Comparison of ENCODE assay signal across 22 cellular contexts in the genomic region with DNA sequence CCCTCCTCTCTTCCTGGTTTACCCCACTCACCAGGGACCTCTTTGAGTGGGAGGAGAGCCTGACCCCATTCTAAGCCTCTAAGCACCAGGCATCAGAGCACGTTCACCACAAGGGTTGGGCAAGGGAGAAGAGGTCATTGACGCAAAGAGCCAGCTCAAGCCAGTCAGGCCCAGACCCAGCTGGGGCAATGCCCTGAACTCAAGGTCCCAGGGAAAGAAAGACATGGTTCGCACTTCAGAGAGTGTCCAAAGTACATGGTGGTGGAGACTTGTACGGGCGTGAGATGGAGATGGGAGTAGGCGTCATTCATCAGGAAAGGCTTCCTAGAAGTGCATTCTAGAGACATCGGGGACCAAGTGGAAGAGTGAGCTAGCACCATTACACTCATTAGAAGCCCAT. TPM values are rescaled to one million over a fixed set of nuclear protein-coding genes. Genes with fewer than 3 reads are reported as not detected.
"Had no signal": no experiment of that assay in that cellular context is flagged by ENCODE, and none has a peak within 500 bp of the region (broad histone marks: within the 10 kb centered on the region; RNA-seq: fewer than 3 reads in every experiment).

No MANE protein-coding gene starts in this region.

- H3K9me3 ChIP-seq: body of pancreas, psoas muscle, tibial artery had no signal

- H3K4me3 ChIP-seq: body of pancreas, psoas muscle, tibial artery had no signal

- H3K27ac ChIP-seq: body of pancreas, psoas muscle, tibial artery had no signal

- H3K27ac Mint-ChIP-seq: activated CD8-positive, alpha-beta T cell treated with anti-CD3 and anti-CD28 coated beads for 36 hours; activated naive CD8-positive, alpha-beta T cell treated with anti-CD3 and anti-CD28 coated beads, Interleukin-2, amount 10 ng/mL, durations not matched to agents 7 days and 5 days; activated T-helper 17 cell treated with anti-CD3 and anti-CD28 coated beads, Interleukin-2, amount 50 U/mL, for 72 hours; memory B cell; stimulated activated naive B cell treated with anti-CD40 and anti-IgM and Interleukin-4, amounts not matched to agents 10 μg/mL and 1 μg/mL and 100 μg/mL, for 72 hours had no signal

- H3K4me1 Mint-ChIP-seq: activated T-helper 17 cell treated with anti-CD3 and anti-CD28 coated beads, Interleukin-2, amount 50 U/mL, for 72 hours; central memory CD8-positive, alpha-beta T cell; memory B cell; stimulated activated naive B cell treated with anti-CD40 and anti-IgM and Interleukin-4, amounts not matched to agents 10 μg/mL and 1 μg/mL and 100 μg/mL, for 72 hours had no signal

- H3K27me3 ChIP-seq: body of pancreas had no signal

- DNase-seq: activated CD4-positive, alpha-beta T cell treated with anti-CD3 and anti-CD28 coated beads for 48 hours; activated CD4-positive, CD25-positive, alpha-beta regulatory T cell; activated CD8-positive, alpha-beta T cell treated with anti-CD3 and anti-CD28 coated beads for 36 hours; activated naive CD4-positive, alpha-beta T cell; activated naive CD8-positive, alpha-beta T cell treated with anti-CD3 and anti-CD28 coated beads, Interleukin-2, amount 10 ng/mL, durations not matched to agents 7 days and 5 days; activated T-cell treated with anti-CD3 and anti-CD28 coated beads, Interleukin-2, amount 50 U/mL, for 1 hour; amygdala; body of pancreas; cortex of kidney; foreskin melanocyte; left ventricle myocardium superior; psoas muscle; right cardiac atrium; stimulated activated naive B cell treated with anti-CD40 and anti-IgM and Interleukin-4, amounts not matched to agents 10 μg/mL and 1 μg/mL and 100 μg/mL, for 72 hours; T1000; tibial artery had no signal

- H3K36me3 ChIP-seq: tibial artery had no signal

- H3K4me1 ChIP-seq: body of pancreas, psoas muscle had no signal

- H3K4me3 Mint-ChIP-seq: activated CD8-positive, alpha-beta T cell treated with anti-CD3 and anti-CD28 coated beads for 36 hours; activated naive CD8-positive, alpha-beta T cell treated with anti-CD3 and anti-CD28 coated beads, Interleukin-2, amount 10 ng/mL, durations not matched to agents 7 days and 5 days; activated T-helper 17 cell treated with anti-CD3 and anti-CD28 coated beads, Interleukin-2, amount 50 U/mL, for 72 hours; central memory CD8-positive, alpha-beta T cell; memory B cell; stimulated activated naive B cell treated with anti-CD40 and anti-IgM and Interleukin-4, amounts not matched to agents 10 μg/mL and 1 μg/mL and 100 μg/mL, for 72 hours had no signal

- H3K9me3 Mint-ChIP-seq: activated CD8-positive, alpha-beta T cell treated with anti-CD3 and anti-CD28 coated beads for 36 hours; activated naive CD8-positive, alpha-beta T cell treated with anti-CD3 and anti-CD28 coated beads, Interleukin-2, amount 10 ng/mL, durations not matched to agents 7 days and 5 days; activated T-helper 17 cell treated with anti-CD3 and anti-CD28 coated beads, Interleukin-2, amount 50 U/mL, for 72 hours; central memory CD8-positive, alpha-beta T cell; memory B cell; stimulated activated naive B cell treated with anti-CD40 and anti-IgM and Interleukin-4, amounts not matched to agents 10 μg/mL and 1 μg/mL and 100 μg/mL, for 72 hours had no signal

- H3K36me3 Mint-ChIP-seq: activated naive CD8-positive, alpha-beta T cell treated with anti-CD3 and anti-CD28 coated beads, Interleukin-2, amount 10 ng/mL, durations not matched to agents 7 days and 5 days; memory B cell; stimulated activated naive B cell treated with anti-CD40 and anti-IgM and Interleukin-4, amounts not matched to agents 10 μg/mL and 1 μg/mL and 100 μg/mL, for 72 hours had no signal

- ATAC-seq: activated CD8-positive, alpha-beta T cell treated with anti-CD3 and anti-CD28 coated beads for 36 hours; activated T-helper 17 cell treated with anti-CD3 and anti-CD28 coated beads, Interleukin-2, amount 50 U/mL, for 72 hours; body of pancreas; left ventricle myocardium superior; psoas muscle; right cardiac atrium; stimulated activated naive B cell treated with anti-CD40 and anti-IgM and Interleukin-4, amounts not matched to agents 10 μg/mL and 1 μg/mL and 100 μg/mL, for 72 hours had no signal

RNA-seq across cellular contexts. Expression of a gene that starts 7.2 kb away (rescaled TPM):
- total RNA-seq: activated CD8-positive, alpha-beta T cell treated with anti-CD3 and anti-CD28 coated beads for 36 hours; activated naive CD8-positive, alpha-beta T cell treated with anti-CD3 and anti-CD28 coated beads, Interleukin-2, amount 10 ng/mL, durations not matched to agents 7 days and 5 days; activated T-helper 17 cell treated with anti-CD3 and anti-CD28 coated beads, Interleukin-2, amount 50 U/mL, for 72 hours; mononuclear cell; osteocyte; T-helper 1 cell treated with Interleukin-12 subunit alpha and Interleukin-12 subunit beta and Interleukin-4 antibody, amounts not matched to agents 30 ng/mL and 1 ng/mL, for 36 hours had no signal
